Comparison of ENCODE assay signal across 17 cellular contexts in the genomic region with DNA sequence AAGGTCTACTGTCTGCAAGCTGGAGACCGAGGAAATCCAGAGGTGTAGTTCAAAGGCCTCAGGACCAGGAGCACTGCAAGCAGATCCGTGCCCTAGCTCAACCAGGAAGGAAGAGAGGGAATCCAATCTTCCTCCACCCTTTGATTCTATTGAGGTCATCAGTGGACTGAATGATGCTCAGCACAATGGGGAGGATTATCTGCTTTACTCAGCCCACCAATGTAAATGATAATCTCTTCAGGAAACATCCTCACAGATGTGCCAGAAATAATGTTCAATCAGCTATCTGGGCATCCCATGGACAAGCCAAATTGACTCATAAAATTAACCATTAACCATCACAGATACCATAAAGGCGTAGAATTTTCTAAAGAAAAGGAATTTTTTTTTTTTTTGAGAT.
DNase-seq lines count a peak whose midpoint lies in the region; ATAC-seq and TF ChIP-seq lines count a peak whose summit lies in the region.
"Had no signal": no experiment of that assay in that cellular context is flagged by ENCODE, and none has a peak within 500 bp of the region (broad histone marks: within the 10 kb centered on the region; RNA-seq: fewer than 3 reads in every experiment).

No MANE protein-coding gene starts in this region.

- DNase-seq in NCI-H82 (lab: John Stamatoyannopoulos, UW) (peak; percentile 50), NCI-H82 treated with DMSO at 0.1 percent for 48 hours (lab: John Stamatoyannopoulos, UW; ENCODE audit: unreplicated experiment) (no peak), NCI-H748 treated with DMSO at 0.1 percent for 48 hours (lab: John Stamatoyannopoulos, UW) (peak; percentile 38), neural progenitor cell (ENCODE audit: low spot score) (peak; percentile 15), OCI-M1 (lab: John Stamatoyannopoulos, UW) (no peak), mucosa of gallbladder (ENCODE audit: low spot score) (no peak)
- DNase-seq: Calu3; CD8-positive, alpha-beta T cell; DMS79 treated with DMSO at 0.1 percent for 48 hours; GF-D8; H9; KBM-7 had no signal

- no peaks in the 10 kb centered on the region for H3K9me3 ChIP-seq in neural progenitor cell (ENCODE audit: low read depth)

- H3K9ac ChIP-seq in neural progenitor cell: no peak overlapping the region
- H3K9ac ChIP-seq: BLaER1 treated with 17β-estradiol and CSF1 and Interleukin-3, amounts not matched to agents 10 nM and 100 nM had no signal

- H3K27ac ChIP-seq in neural progenitor cell: no peak overlapping the region
- H3K27ac ChIP-seq: 22Rv1; BLaER1 treated with 17β-estradiol and CSF1 and Interleukin-3, amounts not matched to agents 10 nM and 100 nM had no signal

- H3K4me1 ChIP-seq in neural progenitor cell: peaks cover 4% of the 10 kb centered on the region

- H3K27me3 ChIP-seq in neural progenitor cell: no peaks in the 10 kb centered on the region
- H3K27me3 ChIP-seq: BLaER1 treated with 17β-estradiol and CSF1 and Interleukin-3, amounts not matched to agents 10 nM and 100 nM had no signal

- H3F3A ChIP-seq in neural progenitor cell (ENCODE audit: low read depth): no peaks in the 10 kb centered on the region

- no peak overlapping the region for H3K4me2 ChIP-seq in neural progenitor cell
- H3K4me2 ChIP-seq: BLaER1 treated with 17β-estradiol and CSF1 and Interleukin-3, amounts not matched to agents 10 nM and 100 nM had no signal

- H3K4me1 Mint-ChIP-seq in neural progenitor cell: peaks cover 4% of the 10 kb centered on the region
- H3K4me1 Mint-ChIP-seq: B cell had no signal

- H3K9me3 Mint-ChIP-seq in neural progenitor cell: no peaks in the 10 kb centered on the region
- H3K9me3 Mint-ChIP-seq: CD8-positive, alpha-beta T cell; H9; IgD-negative memory B cell had no signal

- no peaks in the 10 kb centered on the region for H3K36me3 ChIP-seq in neural progenitor cell
- H3K36me3 ChIP-seq: BLaER1 treated with 17β-estradiol and CSF1 and Interleukin-3, amounts not matched to agents 10 nM and 100 nM had no signal

- H3K79me2 ChIP-seq in neural progenitor cell (ENCODE audit: low read depth): no peaks in the 10 kb centered on the region

- peaks cover 10% of the 10 kb centered on the region for H3K27me3 Mint-ChIP-seq in neural progenitor cell (ENCODE audit: insufficient read depth, low read depth)
- H3K27me3 Mint-ChIP-seq: B cell, IgD-negative memory B cell had no signal

- no peaks in the 10 kb centered on the region for H4K20me1 ChIP-seq in neural progenitor cell (ENCODE audit: low read depth)
- H4K20me1 ChIP-seq: BLaER1 treated with 17β-estradiol and CSF1 and Interleukin-3, amounts not matched to agents 10 nM and 100 nM had no signal

- no peak for TF ChIP-seq CTCF in neural progenitor cell (IDR thresholded peaks at IDR 0.05)

- H3K4me3 Mint-ChIP-seq in neural progenitor cell: no peak overlapping the region
- H3K4me3 Mint-ChIP-seq: B cell; CD8-positive, alpha-beta T cell; H9; IgD-negative memory B cell had no signal

- H3K4me3 ChIP-seq in neural progenitor cell: no peak overlapping the region
- H3K4me3 ChIP-seq: BLaER1 treated with 17β-estradiol and CSF1 and Interleukin-3, amounts not matched to agents 10 nM and 100 nM had no signal

- no peak overlapping the region for H3K27ac Mint-ChIP-seq in neural progenitor cell
- H3K27ac Mint-ChIP-seq: B cell; CD8-positive, alpha-beta T cell; IgD-negative memory B cell had no signal

- H2AFZ ChIP-seq in neural progenitor cell (replicated peaks): no peak overlapping the region

- H3K36me3 Mint-ChIP-seq in neural progenitor cell: no peaks in the 10 kb centered on the region
- H3K36me3 Mint-ChIP-seq: CD8-positive, alpha-beta T cell had no signal

- no peak for ATAC-seq in GM19455 (IDR thresholded peaks at IDR 0.05; ENCODE audit: unreplicated experiment)
- ATAC-seq: CD8-positive, alpha-beta T cell had no signal

Comparison
In these comparisons a context has a peak if more than half of its experiments do, and no peak if none do; other contexts are left out.
1. DNase-seq: peak in NCI-H82 (single experiment), NCI-H748 treated with DMSO at 0.1 percent for 48 hours (single experiment) and neural progenitor cell (single experiment); none in NCI-H82 treated with DMSO at 0.1 percent for 48 hours (single experiment), OCI-M1 (single experiment) and mucosa of gallbladder (single experiment).